Comparison of ENCODE assay signal across 24 cellular contexts in genomic region chr5:54307583-54307982, GRCh38. TPM values are rescaled to one million over a fixed set of nuclear protein-coding genes. Genes with fewer than 3 reads are reported as not detected.
DNase-seq lines count a peak whose midpoint lies in the region; ATAC-seq and TF ChIP-seq lines count a peak whose summit lies in the region.
"Had no signal": no experiment of that assay in that cellular context is flagged by ENCODE, and none has a peak within 500 bp of the region (broad histone marks: within the 10 kb centered on the region; RNA-seq: fewer than 3 reads in every experiment).

No MANE protein-coding gene starts in this region.

- no peak overlapping the region for H3K9ac ChIP-seq in endocrine pancreas (ENCODE audit: control insufficient read depth, insufficient read depth, low read length)
- H3K9ac ChIP-seq: SK-N-SH had no signal

- H3K36me3 ChIP-seq in Caco-2 (ENCODE audit: control insufficient read depth, insufficient read depth, low read length) (no peaks in the 10 kb centered on the region; the same call in 1 of the 2 replicates), endocrine pancreas (ENCODE audit: control insufficient read depth, insufficient read depth, low read length) (no peaks in the 10 kb centered on the region), GM23338 (ENCODE audit: insufficient read depth) (no peaks in the 10 kb centered on the region)
- H3K36me3 ChIP-seq in CD4-positive, alpha-beta memory T cell (ENCODE audit: insufficient read depth, low read length) = no peaks in the 10 kb centered on the region
- H3K36me3 ChIP-seq: BE2C, transverse colon had no signal

- CTCF ChIA-PET in Caco-2 (lab: Charles Lee) = no interaction called here
- CTCF ChIA-PET in CD4-positive, alpha-beta memory T cell (lab: Charles Lee; ENCODE audit: partially characterized antibody) = no interaction called here

- peak overlapping the region; percentile 56 for H3K27ac Mint-ChIP-seq in Caco-2 (ENCODE audit: unreplicated experiment)
- no peak overlapping the region for H3K27ac Mint-ChIP-seq in neural crest cell (ENCODE audit: unreplicated experiment)
- no peak overlapping the region for H3K27ac Mint-ChIP-seq in GM23338
- peak overlapping the region in 1 of 7 donors; percentile 17 for H3K27ac Mint-ChIP-seq in CD4-positive, alpha-beta memory T cell
- H3K27ac Mint-ChIP-seq: activated naive CD4-positive, alpha-beta T cell treated with anti-CD3 and anti-CD28 coated beads for 36 hours had no signal

- TF ChIP-seq CTCF in Caco-2 (IDR thresholded peaks at IDR 0.05; ENCODE audit: insufficient read depth in 1 of 2, low read depth in 1 of 2, low read length in 1 of 2, severe bottlenecking in 1 of 2, unreplicated experiment in 1 of 2) (no peak), neural crest cell (conservative IDR thresholded peaks at IDR 0.05) (no peak), GM23338 (conservative IDR thresholded peaks at IDR 0.05; ENCODE audit: low read depth in 2 of 2) (no peak)

- POLR2A ChIA-PET in Caco-2 (lab: Charles Lee) = no interaction called here
- POLR2A ChIA-PET in CD4-positive, alpha-beta memory T cell (lab: Charles Lee; ENCODE audit: partially characterized antibody) = no interaction called here

- no peaks in the 10 kb centered on the region for H3K9me2 ChIP-seq in GM23338 (ENCODE audit: insufficient read depth)
- H3K9me2 ChIP-seq: SK-N-SH had no signal

- peaks cover 14% of the 10 kb centered on the region for H4K20me1 ChIP-seq in GM23338 (replicated peaks; ENCODE audit: insufficient read depth)

- ATAC-seq in GM23338 (no peak), GM18498 (IDR thresholded peaks at IDR 0.05; ENCODE audit: unreplicated experiment) (no peak)
- ATAC-seq: activated CD4-positive, CD25-positive, alpha-beta regulatory T cell treated with anti-CD3 and anti-CD28 coated beads, Interleukin-2, amount 50 U/mL, for 24 hours; body of pancreas; left lobe of liver had no signal

- H3K9me3 Mint-ChIP-seq in Caco-2 (ENCODE audit: unreplicated experiment) (no peaks in the 10 kb centered on the region), neural crest cell (no peaks in the 10 kb centered on the region), GM23338 (0 out of 3 replicates have a peak, but pooled peaks cover 2% of the 10 kb centered on the region)
- peaks cover 0 to 4% (median 0%) of the 10 kb centered on the region in 8 donors for H3K9me3 Mint-ChIP-seq in CD4-positive, alpha-beta memory T cell
- H3K9me3 Mint-ChIP-seq: activated naive CD4-positive, alpha-beta T cell treated with anti-CD3 and anti-CD28 coated beads for 36 hours had no signal

- H3K4me1 ChIP-seq in Caco-2 (peaks cover 25% of the 10 kb centered on the region), endocrine pancreas (ENCODE audit: control insufficient read depth, insufficient read depth, low read length) (peaks cover 15% of the 10 kb centered on the region), GM23338 (ENCODE audit: insufficient read depth) (peaks cover 39% of the 10 kb centered on the region)
- peaks cover 16% of the 10 kb centered on the region for H3K4me1 ChIP-seq in CD4-positive, alpha-beta memory T cell (ENCODE audit: insufficient read depth, low read length)
- H3K4me1 ChIP-seq: BE2C had no signal

- no TSS peak for BruUV-seq in Caco-2 (replicated peaks; lab: Mats Ljungman, UMichigan)

- peak overlapping the region; percentile 91 for H3K4me3 Mint-ChIP-seq in Caco-2 (ENCODE audit: unreplicated experiment)
- peak overlapping the region; percentile 44 for H3K4me3 Mint-ChIP-seq in neural crest cell
- H3K4me3 Mint-ChIP-seq in GM23338 = no peak overlapping the region
- H3K4me3 Mint-ChIP-seq in CD4-positive, alpha-beta memory T cell = peak overlapping the region in 1 of 8 donors; percentile 4
- H3K4me3 Mint-ChIP-seq: activated naive CD4-positive, alpha-beta T cell treated with anti-CD3 and anti-CD28 coated beads for 36 hours had no signal

- H3K36me3 Mint-ChIP-seq in Caco-2 (ENCODE audit: insufficient read depth, unreplicated experiment) (peaks cover 30% of the 10 kb centered on the region), neural crest cell (ENCODE audit: low read depth) (no peaks in the 10 kb centered on the region), GM23338 (ENCODE audit: low read depth) (no peaks in the 10 kb centered on the region)
- peaks cover 0 to 10% of the 10 kb centered on the region in 2 donors for H3K36me3 Mint-ChIP-seq in CD4-positive, alpha-beta memory T cell

- peaks cover 70% of the 10 kb centered on the region for H3K79me2 ChIP-seq in GM23338 (replicated peaks; ENCODE audit: insufficient read depth)

- H3K27me3 Mint-ChIP-seq in Caco-2 (ENCODE audit: insufficient read depth, unreplicated experiment) (peaks cover 3% of the 10 kb centered on the region), neural crest cell (ENCODE audit: low read depth) (peaks cover 22% of the 10 kb centered on the region), GM23338 (ENCODE audit: insufficient read depth, low read depth, poor library complexity) (peaks cover 13% of the 10 kb centered on the region)
- peaks cover 0 to 3% of the 10 kb centered on the region in 2 donors for H3K27me3 Mint-ChIP-seq in CD4-positive, alpha-beta memory T cell

- intact Hi-C loops in Caco-2 (cut with micrococcal nuclease; ENCODE audit: unreplicated experiment) = no loop called here
- intact Hi-C loops in CD4-positive, alpha-beta memory T cell (cut with micrococcal nuclease) = no loop called here

- DNase-seq in Caco-2 (no peak), SK-MEL-5 (ENCODE audit: low read depth, low spot score) (peak; percentile 55), neural crest cell (ENCODE audit: low read depth, low spot score) (no peak), GM23338 (ENCODE audit: low spot score) (no peak)
- no peak for DNase-seq in activated CD4-positive, alpha-beta T cell treated with anti-CD3 and anti-CD28 coated beads, Interleukin-2, amount 50 U/mL, for 4 hours
- DNase-seq in CD4-positive, alpha-beta memory T cell = no peak
- DNase-seq: activated CD4-positive, alpha-beta T cell treated with anti-CD3 and anti-CD28 coated beads, Interleukin-2, amount 50 U/mL, for 48 hours; activated naive CD4-positive, alpha-beta T cell treated with anti-CD3 and anti-CD28 coated beads for 36 hours; BE2C; body of pancreas; COR-L47; GOT3; KBM-7; MM.1S; NCI-H1930; NCI-H524; NK-92 treated with Interleukin-12 subunit alpha and Interleukin-12 subunit beta, amount 100 ng/mL, for 24 hours; SK-N-SH; stimulated activated CD4-positive, alpha-beta T cell treated with anti-CD3 and anti-CD28 coated beads, Interleukin-4, amount 100 ng/mL, for 4 hours; transverse colon had no signal

- in situ Hi-C loops in SK-MEL-5 (cut with HindIII; ENCODE audit: low pct_unique_long_range_greater_than_20kb, low sequenced_read_pairs) = no loop called here

- H3K27me3 ChIP-seq in Caco-2 (replicated peaks; ENCODE audit: control insufficient read depth, insufficient read depth, low read length) (no peaks in the 10 kb centered on the region), endocrine pancreas (ENCODE audit: control insufficient read depth, insufficient read depth, low read length) (no peaks in the 10 kb centered on the region), GM23338 (ENCODE audit: insufficient read depth) (peaks cover 17% of the 10 kb centered on the region; the same call in 1 of the 2 replicates)
- H3K27me3 ChIP-seq in CD4-positive, alpha-beta memory T cell (ENCODE audit: insufficient read depth, low read length) = no peaks in the 10 kb centered on the region
- H3K27me3 ChIP-seq: body of pancreas, transverse colon had no signal

- H3K9me3 ChIP-seq in Caco-2 = no peaks in the 10 kb centered on the region
- no peaks in the 10 kb centered on the region for H3K9me3 ChIP-seq in endocrine pancreas (ENCODE audit: control insufficient read depth, low read length)
- H3K9me3 ChIP-seq in CD4-positive, alpha-beta memory T cell (ENCODE audit: control insufficient read depth in 1 of 2, low read length in 2 of 2) = no peaks in the 10 kb centered on the region
- H3K9me3 ChIP-seq: BE2C, body of pancreas, SK-N-SH, transverse colon had no signal

- peaks cover 21% of the 10 kb centered on the region for H3K4me1 Mint-ChIP-seq in Caco-2 (ENCODE audit: low read depth, unreplicated experiment)
- peaks cover 27% of the 10 kb centered on the region for H3K4me1 Mint-ChIP-seq in neural crest cell
- H3K4me1 Mint-ChIP-seq in GM23338 = peaks cover 33% of the 10 kb centered on the region
- peaks cover 17 to 43% (median 28%) of the 10 kb centered on the region in 4 donors for H3K4me1 Mint-ChIP-seq in CD4-positive, alpha-beta memory T cell

- no peaks in the 10 kb centered on the region for H3F3A ChIP-seq in GM23338 (replicated peaks; ENCODE audit: low read depth)

- no peak overlapping the region for H2AFZ ChIP-seq in GM23338

- H3K4me3 ChIP-seq in Caco-2 (ENCODE audit: low read depth, low read length) (no peak overlapping the region), endocrine pancreas (ENCODE audit: control insufficient read depth, insufficient read depth, low read length) (peak overlapping the region; percentile 76), GM23338 (no peak overlapping the region)
- no peak overlapping the region for H3K4me3 ChIP-seq in CD4-positive, alpha-beta memory T cell (ENCODE audit: low read length in 2 of 2)
- H3K4me3 ChIP-seq: body of pancreas had no signal

- no peak overlapping the region for H3K27ac ChIP-seq in GM23338 (ENCODE audit: low read depth)
- no peak overlapping the region for H3K27ac ChIP-seq in CD4-positive, alpha-beta memory T cell (ENCODE audit: low read depth, low read length)
- H3K27ac ChIP-seq: body of pancreas, transverse colon had no signal

- no peak overlapping the region for H3K4me2 ChIP-seq in GM23338

TF ChIP-seq in GM23338, 12 proteins besides CTCF, POLR2A, EP300 and RAD21 (continues in another document):
- TF ChIP-seq STAT1 (IDR thresholded peaks at IDR 0.05; ENCODE audit: unreplicated experiment) = no peak
- TF ChIP-seq ZNF331 (CRISPR knock-in tag; IDR thresholded peaks at IDR 0.05; ENCODE audit: low read depth) = no peak
- no peak for TF ChIP-seq JUNB (IDR thresholded peaks at IDR 0.05; ENCODE audit: unreplicated experiment)
- no peak for TF ChIP-seq CREB1 (CRISPR knock-in tag; IDR thresholded peaks at IDR 0.05; ENCODE audit: low read depth)
- no peak for TF ChIP-seq NANOG (IDR thresholded peaks at IDR 0.05; ENCODE audit: borderline replicate concordance)

RNA-seq across cellular contexts. Expression of gene ARL15, which starts 2.8 kb away (rescaled TPM):
- total RNA-seq in Caco-2 (2022) (122 and 140 TPM in 2 replicates), neural crest cell (18.4 and 20.6 TPM in 2 replicates)
- 14.9 and 15.2 TPM in 2 replicates for total RNA-seq in SK-MEL-5 (2014; rRNA removed; shearing (Covaris generic))
- polyA plus RNA-seq in SK-MEL-5 (2015; cell fraction: cytosol; rRNA removed) = 13.5 and 17.8 TPM in 2 replicates
- polyA plus RNA-seq in SK-MEL-5 (2015; cell fraction: nucleus; rRNA removed) = 7.0 and 7.8 TPM in 2 replicates
- total RNA-seq in GM23338 (2014; rRNA removed; shearing (Covaris generic)) = 34.5 and 54.0 TPM in 2 replicates
- polyA plus RNA-seq in GM23338 (2016; fragmentation: Nextera tagmentation; extraction: Ambion mirVana) = 12.1 and 13.0 TPM in 2 replicates
- 10 to 100 TPM; 14.1 to 15.3 TPM for total RNA-seq in CD4-positive, alpha-beta memory T cell
- 10 to 100 TPM; 14.0 to 29.8 TPM for polyA plus RNA-seq in CD4-positive, alpha-beta memory T cell
